Comparison of ENCODE assay signal across 21 cellular contexts in genomic region chr3:167609156-167609555, GRCh38. TPM values are rescaled to one million over a fixed set of nuclear protein-coding genes. Genes with fewer than 3 reads are reported as not detected.
DNase-seq lines count a peak whose midpoint lies in the region; TF ChIP-seq lines count a peak whose summit lies in the region.
"Had no signal": no experiment of that assay in that cellular context is flagged by ENCODE, and none has a peak within 500 bp of the region (broad histone marks: within the 10 kb centered on the region; RNA-seq: fewer than 3 reads in every experiment).

No MANE protein-coding gene starts in this region.

- intact Hi-C loops in posterior vena cava (cut with DNase I), result no loop called here

- peaks cover 3% of the 10 kb centered on the region for H3K27me3 Mint-ChIP-seq in neural crest cell (ENCODE audit: low read depth)

- H3K27ac ChIP-seq in HEK293 (ENCODE audit: extremely low read depth, low read depth, low read length), result no peak overlapping the region
- H3K27ac ChIP-seq: BLaER1 treated with 17β-estradiol and CSF1 and Interleukin-3, amounts not matched to agents 10 nM and 100 nM had no signal

- H3K4me3 ChIP-seq in HEK293 (ENCODE audit: low read depth, low read length), result no peak overlapping the region
- H3K4me3 ChIP-seq: BLaER1 treated with 17β-estradiol and CSF1 and Interleukin-3, amounts not matched to agents 10 nM and 100 nM had no signal

- no peaks in the 10 kb centered on the region for H3K9me3 ChIP-seq in HEK293 (ENCODE audit: control insufficient read depth, insufficient read depth, low read depth, low read length)
- H3K9me3 ChIP-seq: BE2C; BLaER1 treated with 17β-estradiol and CSF1 and Interleukin-3, amounts not matched to agents 10 nM and 100 nM had no signal

- H3K27ac Mint-ChIP-seq in neural crest cell (ENCODE audit: unreplicated experiment), result peak overlapping the region; percentile 57
- H3K27ac Mint-ChIP-seq: CD4-positive, alpha-beta T cell; CD8-positive, alpha-beta memory T cell; HFFc6 had no signal

- CTCF ChIA-PET in HEK293 (lab: Yijun Ruan, JAX), result no interaction called here

- DNase-seq in Ammon's horn (ENCODE audit: low spot score), result peak; percentile 13
- peak; percentile 67 for DNase-seq in SK-N-DZ (ENCODE audit: low spot score)
- no peak for DNase-seq in neural crest cell (ENCODE audit: low read depth, low spot score)
- no peak for DNase-seq in activated naive CD4-positive, alpha-beta T cell treated with anti-CD3 and anti-CD28 coated beads, Interleukin-2, amount 50 U/mL, for 16 hours
- DNase-seq in posterior vena cava (ENCODE audit: low spot score), result no peak
- DNase-seq in DMS79 (lab: John Stamatoyannopoulos, UW), result no peak
- DNase-seq: BE2C; CD4-positive, alpha-beta T cell; DMS 273 treated with DMSO at 0.1 percent for 48 hours; DMS79 treated with DMSO at 0.1 percent for 48 hours; GF-D8; GOT3; H7; HFFc6 had no signal

- no peaks in the 10 kb centered on the region for H3K4me1 Mint-ChIP-seq in neural crest cell
- H3K4me1 Mint-ChIP-seq: CD14-positive monocyte; CD8-positive, alpha-beta memory T cell had no signal

- TF ChIP-seq CTCF in HEK293 (tag by site-specific recombination; IDR thresholded peaks at IDR 0.05) (no peak), neural crest cell (conservative IDR thresholded peaks at IDR 0.05) (no peak)

- H3K36me3 ChIP-seq in HEK293 (ENCODE audit: control insufficient read depth in 2 of 2, insufficient read depth in 1 of 2, low read length in 2 of 2), result no peaks in the 10 kb centered on the region
- H3K36me3 ChIP-seq: BE2C; BLaER1 treated with 17β-estradiol and CSF1 and Interleukin-3, amounts not matched to agents 10 nM and 100 nM had no signal

- H3K36me3 Mint-ChIP-seq in neural crest cell (ENCODE audit: low read depth), result no peaks in the 10 kb centered on the region
- H3K36me3 Mint-ChIP-seq: CD8-positive, alpha-beta memory T cell had no signal

- no peaks in the 10 kb centered on the region for H3K9me3 Mint-ChIP-seq in neural crest cell
- H3K9me3 Mint-ChIP-seq: CD4-positive, alpha-beta T cell; CD8-positive, alpha-beta memory T cell had no signal

- no peak overlapping the region for H3K4me3 Mint-ChIP-seq in neural crest cell
- H3K4me3 Mint-ChIP-seq: CD14-positive monocyte; CD4-positive, alpha-beta T cell; CD8-positive, alpha-beta memory T cell; HFFc6 had no signal

- no peaks in the 10 kb centered on the region for H3K4me1 ChIP-seq in HEK293 (ENCODE audit: control insufficient read depth, insufficient read depth, low read length)
- H3K4me1 ChIP-seq: BE2C; BLaER1 treated with 17β-estradiol and CSF1 and Interleukin-3, amounts not matched to agents 10 nM and 100 nM had no signal

- POLR2A ChIA-PET in HEK293 (lab: Yijun Ruan, JAX), result no interaction called here

TF ChIP-seq in HEK293, 187 proteins besides CTCF, POLR2A, EP300 and RAD21:
- TF ChIP-seq ZNF175 (tag by site-specific recombination; IDR thresholded peaks at IDR 0.05) (no peak), ZNF114 (tag by site-specific recombination; IDR thresholded peaks at IDR 0.05) (no peak), ZFHX2 (tag by site-specific recombination; conservative IDR thresholded peaks at IDR 0.05) (peak; percentile 31), ZBTB17 (tag by site-specific recombination; IDR thresholded peaks at IDR 0.05) (no peak)

RNA-seq across cellular contexts. Expression of gene WDR49, which starts 44.6 kb away (rescaled TPM):
- not detected in 2 replicates for polyA plus RNA-seq in SK-N-DZ (2014; cell fraction: cytosol; rRNA removed)
- not detected in 2 replicates for polyA plus RNA-seq in SK-N-DZ (2014; cell fraction: nucleus; rRNA removed)
- 3.5 and 5.4 TPM in 2 replicates for total RNA-seq in neural crest cell
- 1 to 10 TPM; 3.4 TPM for total RNA-seq in posterior vena cava
- total RNA-seq: A673, Daoy, G401, HFFc6 had no signal
- polyA plus RNA-seq: CD8-positive, alpha-beta memory T cell had no signal

Comparison
In these comparisons a context has a peak if more than half of its experiments do, and no peak if none do; other contexts are left out.
1. DNase-seq: peak in Ammon's horn (single experiment) and SK-N-DZ (single experiment); none in neural crest cell (single experiment), activated naive CD4-positive, alpha-beta T cell treated with anti-CD3 and anti-CD28 coated beads, Interleukin-2, amount 50 U/mL, for 16 hours (single experiment), posterior vena cava (single experiment) and DMS79 (single experiment).